ENCODE assay signal across 14 cellular contexts in the genomic region with DNA sequence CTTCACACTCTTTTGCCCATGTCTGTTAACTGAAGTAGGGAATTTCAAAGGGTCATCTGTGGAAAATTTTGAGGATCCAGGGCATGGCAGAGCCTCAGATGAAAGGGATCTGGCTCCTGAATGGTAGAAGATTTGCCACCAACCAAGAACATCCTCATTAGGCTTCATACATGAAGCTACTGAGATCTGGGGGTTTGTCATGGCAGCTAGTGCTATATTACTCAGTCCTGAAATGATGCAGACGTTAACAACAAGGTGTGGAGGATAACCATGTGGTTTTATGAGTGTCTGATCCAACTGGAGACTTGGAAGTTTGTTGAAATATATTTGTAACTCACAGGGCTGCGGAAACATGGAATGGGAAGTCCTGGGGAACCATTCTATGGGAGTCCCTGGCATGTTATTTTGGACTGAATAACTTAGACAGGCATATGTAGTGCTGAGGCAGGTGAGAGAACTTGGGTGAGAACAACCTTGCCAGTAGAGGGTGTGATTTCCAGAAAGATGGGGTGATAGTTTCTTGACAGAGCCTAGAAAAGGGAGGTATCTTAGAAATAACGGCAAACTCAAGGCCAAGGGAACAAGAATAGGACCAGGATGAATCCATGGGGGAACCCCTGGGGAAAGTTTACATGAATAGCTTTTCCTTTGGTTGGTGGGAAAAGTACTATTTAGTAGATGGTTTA.
"Had no signal": no experiment of that assay in that cellular context is flagged by ENCODE, and none has a peak within 500 bp of the region (broad histone marks: within the 10 kb centered on the region; RNA-seq: fewer than 3 reads in every experiment).

No MANE protein-coding gene starts in this region.

- H3K4me3 Mint-ChIP-seq: activated CD4-positive, alpha-beta memory T cell treated with anti-CD3 and anti-CD28 coated beads, Interleukin-2, amount 10 ng/mL, durations not matched to agents 7 days and 5 days; activated T-cell treated with anti-CD3 and anti-CD28 coated beads, Interleukin-2, amount 50 U/mL, for 24 hours; mesothelial cell of epicardium; T-helper 1 cell treated with Interleukin-12 subunit alpha and Interleukin-12 subunit beta and Interleukin-4 antibody, amounts not matched to agents 30 μg/mL and 1 μg/mL, for 36 hours had no signal

- H3K4me3 ChIP-seq: coronary artery, ovary, sigmoid colon, tibial artery, uterus had no signal

- DNase-seq: activated CD4-positive, alpha-beta memory T cell treated with anti-CD3 and anti-CD28 coated beads, Interleukin-2, amount 10 ng/mL, durations not matched to agents 7 days and 5 days; activated effector memory CD4-positive, alpha-beta T cell treated with anti-CD3 and anti-CD28 coated beads, Interleukin-2, amount 50 U/mL, for 16 hours; activated T-cell treated with anti-CD3 and anti-CD28 coated beads, Interleukin-2, amount 50 U/mL, for 24 hours; central memory CD4-positive, alpha-beta T cell; ovary; sigmoid colon; stimulated activated CD4-positive, alpha-beta T cell treated with anti-CD3 and anti-CD28 coated beads, Interleukin-1b, Interleukin-23, amount 100 ng/mL, for 48 hours; tibial artery; uterus had no signal

- H3K4me1 ChIP-seq: sigmoid colon, uterus had no signal

- H3K36me3 Mint-ChIP-seq: activated naive CD4-positive, alpha-beta T cell treated with anti-CD3 and anti-CD28 coated beads, Interleukin-2, amount 50 U/mL, for 72 hours; mesothelial cell of epicardium had no signal

- H3K27ac Mint-ChIP-seq: activated CD4-positive, alpha-beta memory T cell treated with anti-CD3 and anti-CD28 coated beads, Interleukin-2, amount 10 ng/mL, durations not matched to agents 7 days and 5 days; activated naive CD4-positive, alpha-beta T cell treated with anti-CD3 and anti-CD28 coated beads, Interleukin-2, amount 50 U/mL, for 72 hours; activated T-cell treated with anti-CD3 and anti-CD28 coated beads, Interleukin-2, amount 50 U/mL, for 24 hours; mesothelial cell of epicardium; T-helper 1 cell treated with Interleukin-12 subunit alpha and Interleukin-12 subunit beta and Interleukin-4 antibody, amounts not matched to agents 30 μg/mL and 1 μg/mL, for 36 hours had no signal

- H3K27ac ChIP-seq: coronary artery, ovary, sigmoid colon, tibial artery, uterus, VCaP had no signal

- H3K27me3 ChIP-seq: ovary, tibial artery, uterus had no signal

- H3K9me3 Mint-ChIP-seq: activated CD4-positive, alpha-beta memory T cell treated with anti-CD3 and anti-CD28 coated beads, Interleukin-2, amount 10 ng/mL, durations not matched to agents 7 days and 5 days; activated naive CD4-positive, alpha-beta T cell treated with anti-CD3 and anti-CD28 coated beads, Interleukin-2, amount 50 U/mL, for 72 hours; activated T-cell treated with anti-CD3 and anti-CD28 coated beads, Interleukin-2, amount 50 U/mL, for 24 hours; T-helper 1 cell treated with Interleukin-12 subunit alpha and Interleukin-12 subunit beta and Interleukin-4 antibody, amounts not matched to agents 30 μg/mL and 1 μg/mL, for 36 hours had no signal

- H3K4me1 Mint-ChIP-seq: activated CD4-positive, alpha-beta memory T cell treated with anti-CD3 and anti-CD28 coated beads, Interleukin-2, amount 10 ng/mL, durations not matched to agents 7 days and 5 days; mesothelial cell of epicardium had no signal

- H3K9me3 ChIP-seq: ovary, sigmoid colon, tibial artery, uterus had no signal

- H3K36me3 ChIP-seq: ovary, sigmoid colon, tibial artery, uterus had no signal
